Comparison of ENCODE assay signal across 25 cellular contexts in the genomic region with DNA sequence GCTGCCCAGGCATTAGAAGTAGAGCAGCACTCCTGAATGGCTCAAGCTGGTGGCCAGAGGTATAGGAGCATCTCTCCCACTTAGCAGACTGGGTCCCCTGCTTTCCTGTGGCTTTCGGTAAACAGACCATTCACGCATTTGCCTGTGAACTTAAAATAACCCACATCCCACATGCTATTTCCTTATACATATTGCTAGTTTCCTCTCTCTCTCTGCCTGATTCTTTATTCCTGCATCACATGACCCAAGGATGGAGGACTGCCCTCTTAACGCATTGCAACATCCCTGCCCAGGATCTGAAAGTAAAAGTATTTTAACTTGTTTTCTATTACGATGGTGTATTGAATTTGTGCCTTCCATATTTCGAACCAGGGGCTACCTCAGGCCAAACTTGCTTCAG. TPM values are rescaled to one million over a fixed set of nuclear protein-coding genes. Genes with fewer than 3 reads are reported as not detected.
"Had no signal": no experiment of that assay in that cellular context is flagged by ENCODE, and none has a peak within 500 bp of the region (broad histone marks: within the 10 kb centered on the region; RNA-seq: fewer than 3 reads in every experiment).

No MANE protein-coding gene starts in this region.

- H3K27me3 Mint-ChIP-seq: activated T-helper 17 cell treated with anti-CD3 and anti-CD28 coated beads, Interleukin-2, amount 50 U/mL, for 72 hours; brain; dendritic cell treated with granulocyte-macrophage colony-stimulating factor and Interleukin-4, amounts not matched to agents 40 ng/mL and 50 ng/mL, for 4 days; natural killer cell treated with Interleukin-12 subunit alpha and Interleukin-12 subunit beta and Interleukin-15 and Interleukin-18, amount 100 ng/mL, for 72 hours; type B pancreatic cell had no signal

- H3K27ac ChIP-seq: hepatocyte, prostate gland, right atrium auricular region, spleen, thoracic aorta had no signal

- ATAC-seq: activated naive CD4-positive, alpha-beta T cell treated with anti-CD3 and anti-CD28 coated beads, Interleukin-2, amount 50 U/mL, for 72 hours; activated T-helper 17 cell treated with anti-CD3 and anti-CD28 coated beads, Interleukin-2, amount 50 U/mL, for 72 hours; left ventricle myocardium superior; natural killer cell treated with Interleukin-12 subunit alpha and Interleukin-12 subunit beta and Interleukin-15 and Interleukin-18, amount 100 ng/mL, for 72 hours had no signal

- H3K36me3 Mint-ChIP-seq: brain; natural killer cell treated with Interleukin-12 subunit alpha and Interleukin-12 subunit beta and Interleukin-15 and Interleukin-18, amount 100 ng/mL, for 72 hours; type B pancreatic cell had no signal

- H3K27me3 ChIP-seq: hepatocyte, right atrium auricular region, spleen had no signal

- H3K4me1 Mint-ChIP-seq: activated T-helper 17 cell treated with anti-CD3 and anti-CD28 coated beads, Interleukin-2, amount 50 U/mL, for 72 hours; brain had no signal

- H3K4me3 Mint-ChIP-seq: activated T-helper 17 cell treated with anti-CD3 and anti-CD28 coated beads, Interleukin-2, amount 50 U/mL, for 72 hours; brain; dendritic cell treated with granulocyte-macrophage colony-stimulating factor and Interleukin-4, amounts not matched to agents 40 ng/mL and 50 ng/mL, for 4 days; natural killer cell treated with Interleukin-12 subunit alpha and Interleukin-12 subunit beta and Interleukin-15 and Interleukin-18, amount 100 ng/mL, for 72 hours; T-helper 1 cell treated with Interleukin-12 subunit alpha and Interleukin-12 subunit beta and Interleukin-4 antibody, amounts not matched to agents 30 μg/mL and 1 μg/mL, for 36 hours; type B pancreatic cell had no signal

- DNase-seq: activated CD4-positive, alpha-beta T cell treated with anti-CD3 and anti-CD28 coated beads for 1 hour; activated CD4-positive, alpha-beta T cell treated with anti-CD3 and anti-CD28 coated beads, Interleukin-2, amount 50 U/mL, for 1 hour; activated T-cell treated with anti-CD3 and anti-CD28 coated beads, Interleukin-2, amount 50 U/mL, for 1 hour; aorta; caudate nucleus; effector CD4-positive, alpha-beta T cell; erythroblast; foreskin melanocyte; glutamatergic neuron; left ventricle myocardium superior; spleen; stimulated activated CD4-positive, alpha-beta T cell treated with anti-CD3 and anti-CD28 coated beads, Interleukin-4, amount 100 ng/mL, for 1 hour; stimulated activated naive CD4-positive, alpha-beta T cell treated with Interleukin-2 at 50 U/mL for 16 hours; T1000 had no signal

- H3K79me2 ChIP-seq: hepatocyte had no signal

- H3K36me3 ChIP-seq: prostate gland, right atrium auricular region, spleen, thoracic aorta had no signal

- H3K4me2 ChIP-seq: hepatocyte had no signal

- H3K4me3 ChIP-seq: hepatocyte, prostate gland, right atrium auricular region, spleen, thoracic aorta had no signal

- H3K4me1 ChIP-seq: prostate gland, right atrium auricular region, spleen had no signal

- H3K27ac Mint-ChIP-seq: activated naive CD4-positive, alpha-beta T cell treated with anti-CD3 and anti-CD28 coated beads, Interleukin-2, amount 50 U/mL, for 72 hours; activated T-helper 17 cell treated with anti-CD3 and anti-CD28 coated beads, Interleukin-2, amount 50 U/mL, for 72 hours; brain; dendritic cell treated with granulocyte-macrophage colony-stimulating factor and Interleukin-4, amounts not matched to agents 40 ng/mL and 50 ng/mL, for 4 days; natural killer cell treated with Interleukin-12 subunit alpha and Interleukin-12 subunit beta and Interleukin-15 and Interleukin-18, amount 100 ng/mL, for 72 hours; T-helper 1 cell treated with Interleukin-12 subunit alpha and Interleukin-12 subunit beta and Interleukin-4 antibody, amounts not matched to agents 30 μg/mL and 1 μg/mL, for 36 hours; type B pancreatic cell had no signal

- H3K9me3 ChIP-seq: prostate gland, thoracic aorta had no signal

RNA-seq across cellular contexts. Expression of a gene that starts 43.4 kb away (rescaled TPM):
- total RNA-seq: activated naive CD4-positive, alpha-beta T cell treated with anti-CD3 and anti-CD28 coated beads, Interleukin-2, amount 50 U/mL, for 72 hours; activated T-helper 17 cell treated with anti-CD3 and anti-CD28 coated beads, Interleukin-2, amount 50 U/mL, for 72 hours; natural killer cell treated with Interleukin-12 subunit alpha and Interleukin-12 subunit beta and Interleukin-15 and Interleukin-18, amount 100 ng/mL, for 72 hours had no signal
